15 cellular contexts compared by ENCODE assay signal in the genomic region with DNA sequence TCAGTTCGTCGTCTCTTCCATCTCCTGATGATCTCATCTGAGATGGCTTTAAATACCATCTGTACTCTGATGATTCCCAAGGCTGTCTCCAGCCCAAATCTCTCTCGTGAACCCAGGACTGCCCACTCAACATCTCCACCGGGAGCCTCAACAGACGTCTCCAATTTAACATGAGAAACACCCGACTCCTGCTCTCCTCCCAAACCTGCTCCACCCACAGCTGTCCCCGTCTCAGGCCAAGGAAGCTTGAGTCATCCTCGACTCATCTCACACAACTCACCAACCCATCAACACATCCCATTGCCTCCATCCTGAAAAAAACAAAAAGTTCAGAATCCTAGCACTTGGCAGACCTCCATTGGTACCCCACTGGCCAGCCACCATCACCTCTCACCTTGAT. TPM values are rescaled to one million over a fixed set of nuclear protein-coding genes. Genes with fewer than 3 reads are reported as not detected.
"Had no signal": no experiment of that assay in that cellular context is flagged by ENCODE, and none has a peak within 500 bp of the region (broad histone marks: within the 10 kb centered on the region; RNA-seq: fewer than 3 reads in every experiment).

No MANE protein-coding gene starts in this region.

- H3K27me3 ChIP-seq: breast epithelium, vagina had no signal

- DNase-seq: activated CD4-positive, alpha-beta T cell treated with anti-CD3 and anti-CD28 coated beads, Interleukin-2, amount 50 U/mL, for 48 hours; activated CD8-positive, alpha-beta memory T cell treated with anti-CD3 and anti-CD28 coated beads, Interleukin-2, amount 10 ng/mL, durations not matched to agents 7 days and 5 days; activated effector memory CD4-positive, alpha-beta T cell treated with Interleukin-2 at 50 U/mL for 16 hours; activated T-cell treated with anti-CD3 and anti-CD28 coated beads, Interleukin-2, amount 50 U/mL, for 24 hours; hippocampal formation; left cardiac atrium; lower lobe of right lung; midbrain; small intestine had no signal

- H3K27ac ChIP-seq: breast epithelium, lower lobe of right lung, parathyroid adenoma, tibial artery, vagina had no signal

- H3K4me3 ChIP-seq: breast epithelium, lower lobe of right lung, tibial artery, vagina had no signal

- ATAC-seq: activated CD8-positive, alpha-beta memory T cell treated with anti-CD3 and anti-CD28 coated beads, Interleukin-2, amount 10 ng/mL, durations not matched to agents 7 days and 5 days; lower lobe of right lung had no signal

RNA-seq across cellular contexts. Expression of a gene that starts 29.7 kb away (rescaled TPM):
- total RNA-seq: activated CD8-positive, alpha-beta memory T cell treated with anti-CD3 and anti-CD28 coated beads, Interleukin-2, amount 10 ng/mL, durations not matched to agents 7 days and 5 days; fibroblast of lung; left cardiac atrium; lower lobe of right lung; T-helper 2 cell treated with Interferon-gamma antibody and Interleukin-4, amounts not matched to agents 100 ng/mL and 5 ng/mL, for 36 hours had no signal
